ENCODE assay signal across 1 cellular context in genomic region chr12:93441617-93442410, GRCh38.
A peak's percentile ranks its signal among the peaks of the same experiment; 100 is the strongest.
TF ChIP-seq lines count a peak whose summit lies in the region.

Gene UBE2N (minus strand): TSS chr12:93441947. CDS start chr12:93441884, 63 bp downstream.

TF ChIP-seq in HepG2, 621 proteins besides CTCF, POLR2A, EP300 and RAD21 (continued from another document and continues in another):
- no peak for TF ChIP-seq ZNF512B (CRISPR knock-in tag; IDR thresholded peaks at IDR 0.05; ENCODE audit: borderline replicate concordance)
- no peak for TF ChIP-seq MEF2D (CRISPR knock-in tag; IDR thresholded peaks at IDR 0.05)
- no peak for TF ChIP-seq ZNF570 (CRISPR knock-in tag; IDR thresholded peaks at IDR 0.05; ENCODE audit: borderline replicate concordance)
- peak; percentile 40; the same call in 1 of the 2 replicates for TF ChIP-seq THAP9 (CRISPR knock-in tag; IDR thresholded peaks at IDR 0.05; ENCODE audit: borderline replicate concordance)
- TF ChIP-seq ZMYM4 (CRISPR knock-in tag; IDR thresholded peaks at IDR 0.05), result peak; percentile 90
- TF ChIP-seq GPN1 (CRISPR knock-in tag; IDR thresholded peaks at IDR 0.05; ENCODE audit: borderline replicate concordance), result no peak
- peak; percentile 67 for TF ChIP-seq MED1 (CRISPR knock-in tag; IDR thresholded peaks at IDR 0.05)
- peak; percentile 87; the same call in 1 of the 2 replicates for TF ChIP-seq WIZ (CRISPR knock-in tag; IDR thresholded peaks at IDR 0.05)
- no peak for TF ChIP-seq SMAD1 (CRISPR knock-in tag; IDR thresholded peaks at IDR 0.05; ENCODE audit: borderline replicate concordance, low read depth)
- no peak for TF ChIP-seq ZNF879 (CRISPR knock-in tag; IDR thresholded peaks at IDR 0.05)
- no peak for TF ChIP-seq MAFF (IDR thresholded peaks at IDR 0.05; ENCODE audit: low read depth, low read length)
- TF ChIP-seq ZBTB7A (CRISPR knock-in tag; IDR thresholded peaks at IDR 0.05), result peak; percentile 59; the same call in 1 of the 2 replicates
- TF ChIP-seq FOXM1 (CRISPR knock-in tag; IDR thresholded peaks at IDR 0.05), result no peak
- TF ChIP-seq ZNF160 (CRISPR knock-in tag; IDR thresholded peaks at IDR 0.05), result peak; percentile 79
- TF ChIP-seq ZNF331 (CRISPR knock-in tag; IDR thresholded peaks at IDR 0.05), result peak; percentile 31; the same call in 1 of the 2 replicates
- no peak for TF ChIP-seq XBP1 (CRISPR knock-in tag; IDR thresholded peaks at IDR 0.05)
- TF ChIP-seq FOXP1 (IDR thresholded peaks at IDR 0.05), result no peak
- no peak for TF ChIP-seq FOXP1 (CRISPR knock-in tag; IDR thresholded peaks at IDR 0.05)
- no peak for TF ChIP-seq HDAC6 (IDR thresholded peaks at IDR 0.05; ENCODE audit: low read depth, low read length)
- no peak for TF ChIP-seq ZNF432 (CRISPR knock-in tag; IDR thresholded peaks at IDR 0.05; ENCODE audit: borderline replicate concordance)
- no peak for TF ChIP-seq SNAI1 (CRISPR knock-in tag; IDR thresholded peaks at IDR 0.05; ENCODE audit: borderline replicate concordance)
- no peak for TF ChIP-seq POLR2AphosphoS2 (IDR thresholded peaks at IDR 0.05; ENCODE audit: low read depth, low read length)
- no peak for TF ChIP-seq SIX1 (CRISPR knock-in tag; IDR thresholded peaks at IDR 0.05; ENCODE audit: borderline replicate concordance)
- no peak for TF ChIP-seq SNAPC2 (CRISPR knock-in tag; IDR thresholded peaks at IDR 0.05)
- TF ChIP-seq ZHX1 (CRISPR knock-in tag; IDR thresholded peaks at IDR 0.05; ENCODE audit: low read depth), result 0 out of 2 replicates have a peak, but pooled peaks have one; percentile 44
- TF ChIP-seq RXRA (CRISPR knock-in tag; IDR thresholded peaks at IDR 0.05), result no peak; the same call in none of the 2 replicates
- peak; percentile 68; the same call in 1 of the 2 replicates for TF ChIP-seq DRAP1 (CRISPR knock-in tag; IDR thresholded peaks at IDR 0.05)
- TF ChIP-seq ZSCAN30 (CRISPR knock-in tag; IDR thresholded peaks at IDR 0.05), result no peak
- TF ChIP-seq MAFG (CRISPR knock-in tag; IDR thresholded peaks at IDR 0.05), result no peak
- TF ChIP-seq GMEB2 (CRISPR knock-in tag; IDR thresholded peaks at IDR 0.05; ENCODE audit: low read depth), result peak; percentile 96
- no peak for TF ChIP-seq KAT2B (IDR thresholded peaks at IDR 0.05; ENCODE audit: borderline replicate concordance, low read depth, low read length)
- TF ChIP-seq KAT8 (CRISPR knock-in tag; IDR thresholded peaks at IDR 0.05), result peak; percentile 81
- TF ChIP-seq AFF4 (CRISPR knock-in tag; IDR thresholded peaks at IDR 0.05), result 0 out of 2 replicates have a peak, but pooled peaks have one; percentile 54
- TF ChIP-seq YEATS2 (CRISPR knock-in tag; IDR thresholded peaks at IDR 0.05; ENCODE audit: borderline replicate concordance), result peak; percentile 83; the same call in 1 of the 2 replicates
- no peak for TF ChIP-seq TEAD3 (CRISPR knock-in tag; optimal IDR thresholded peaks at IDR 0.05; ENCODE audit: borderline replicate concordance)
- no peak; the same call in 1 of the 2 replicates for TF ChIP-seq ZBTB44 (CRISPR knock-in tag; IDR thresholded peaks at IDR 0.05)
- peak; percentile 81 for TF ChIP-seq POLR2G (IDR thresholded peaks at IDR 0.05; ENCODE audit: low read depth, low read length)
- peak; percentile 68; the same call in 1 of the 2 replicates for TF ChIP-seq HOXA5 (CRISPR knock-in tag; IDR thresholded peaks at IDR 0.05)
- peak; percentile 80 for TF ChIP-seq ZNF607 (CRISPR knock-in tag; IDR thresholded peaks at IDR 0.05; ENCODE audit: borderline replicate concordance)
- no peak for TF ChIP-seq PRMT3 (CRISPR knock-in tag; IDR thresholded peaks at IDR 0.05; ENCODE audit: borderline replicate concordance, low read depth)
- no peak for TF ChIP-seq MATR3 (CRISPR knock-in tag; IDR thresholded peaks at IDR 0.05)
- TF ChIP-seq ZFAT (CRISPR knock-in tag; conservative IDR thresholded peaks at IDR 0.05), result no peak
- peak; percentile 59; the same call in 1 of the 2 replicates for TF ChIP-seq SP5 (CRISPR knock-in tag; IDR thresholded peaks at IDR 0.05; ENCODE audit: borderline replicate concordance, low read depth)
- peak; percentile 73; the same call in 1 of the 2 replicates for TF ChIP-seq ZFP90 (CRISPR knock-in tag; IDR thresholded peaks at IDR 0.05; ENCODE audit: borderline replicate concordance)
- peak; percentile 83 for TF ChIP-seq CREB1 (IDR thresholded peaks at IDR 0.05)
- TF ChIP-seq CREB1 (CRISPR knock-in tag; IDR thresholded peaks at IDR 0.05), result peak; percentile 24; the same call in 1 of the 2 replicates
- TF ChIP-seq THRA (CRISPR knock-in tag; IDR thresholded peaks at IDR 0.05; ENCODE audit: borderline replicate concordance), result no peak; the same call in 1 of the 2 replicates
- TF ChIP-seq KDM6A (CRISPR knock-in tag; IDR thresholded peaks at IDR 0.05; ENCODE audit: low read depth), result no peak
- TF ChIP-seq ZNF12 (CRISPR knock-in tag; IDR thresholded peaks at IDR 0.05), result no peak
- peak; percentile 42; the same call in 1 of the 2 replicates for TF ChIP-seq GATAD2A (CRISPR knock-in tag; IDR thresholded peaks at IDR 0.05)
- TF ChIP-seq SCMH1 (CRISPR knock-in tag; IDR thresholded peaks at IDR 0.05; ENCODE audit: borderline replicate concordance), result no peak
- TF ChIP-seq KDM3A (CRISPR knock-in tag; IDR thresholded peaks at IDR 0.05; ENCODE audit: low read depth), result peak; percentile 66
- no peak; the same call in 1 of the 2 replicates for TF ChIP-seq HES4 (CRISPR knock-in tag; IDR thresholded peaks at IDR 0.05; ENCODE audit: borderline replicate concordance)
